Comparison of ENCODE assay signal across 18 cellular contexts in the genomic region with DNA sequence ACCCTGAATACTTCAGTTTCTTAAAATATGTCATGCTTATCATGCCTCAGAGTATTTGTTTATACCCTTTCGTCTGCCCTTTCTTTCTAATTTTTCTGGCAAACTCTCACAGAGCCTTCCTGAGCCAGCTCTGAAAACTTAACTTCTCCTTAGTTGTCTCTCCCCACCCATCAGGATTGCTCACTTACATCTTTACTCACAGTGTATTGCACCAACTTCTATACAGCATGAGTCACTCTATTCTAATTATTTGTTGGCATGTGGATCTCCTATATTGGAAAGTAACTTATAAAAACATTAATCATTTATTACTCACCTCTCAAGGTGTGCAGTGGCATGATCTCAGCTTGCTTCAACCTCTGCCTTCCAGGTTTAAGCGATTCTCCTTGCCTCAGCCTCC.
A peak's percentile ranks its signal among the peaks of the same experiment; 100 is the strongest.
DNase-seq lines count a peak whose midpoint lies in the region; ATAC-seq and TF ChIP-seq lines count a peak whose summit lies in the region.
"Had no signal": no experiment of that assay in that cellular context is flagged by ENCODE, and none has a peak within 500 bp of the region (broad histone marks: within the 10 kb centered on the region; RNA-seq: fewer than 3 reads in every experiment).

No MANE protein-coding gene starts in this region.

- no peak overlapping the region for H3K27ac ChIP-seq in PC-3 (ENCODE audit: low read length)
- no peak overlapping the region for H3K27ac ChIP-seq in vagina
- H3K27ac ChIP-seq: coronary artery, HL-60 had no signal

- TF ChIP-seq POLR2A in vagina (IDR thresholded peaks at IDR 0.05): no peak

- intact Hi-C loops in PC-3 (cut with micrococcal nuclease): no loop called here
- intact Hi-C loops in vagina (cut with DNase I): no loop called here

- H3K27me3 ChIP-seq in PC-3 (ENCODE audit: low read length) (peaks cover 39% of the 10 kb centered on the region), vagina (no peaks in the 10 kb centered on the region)

- no peak overlapping the region for H3K4me3 Mint-ChIP-seq in nephron
- H3K4me3 Mint-ChIP-seq: activated CD4-positive, alpha-beta memory T cell treated with anti-CD3 and anti-CD28 coated beads for 36 hours; activated naive CD8-positive, alpha-beta T cell treated with anti-CD3 and anti-CD28 coated beads, Interleukin-2, amount 50 U/mL, for 24 hours; activated T-cell treated with anti-CD3 and anti-CD28 coated beads, Interleukin-2, amount 50 U/mL, for 72 hours; stimulated activated naive CD8-positive, alpha-beta T cell treated with anti-CD3 and anti-CD28 coated beads, Interleukin-15, Interleukin-2, amounts not matched to agents 100 ng/mL and 50 ng/mL, for 24 hours had no signal

- no peak overlapping the region for H3K9ac ChIP-seq in PC-3 (ENCODE audit: low read length)

- H3K9me2 ChIP-seq in PC-3 (replicated peaks; ENCODE audit: low read length): no peaks in the 10 kb centered on the region

- H3K4me3 ChIP-seq in PC-3 (ENCODE audit: low read length) (no peak overlapping the region), epithelial cell of esophagus (ENCODE audit: low read length) (no peak overlapping the region), vagina (no peak overlapping the region)
- H3K4me3 ChIP-seq: coronary artery had no signal

- peaks cover 5% of the 10 kb centered on the region; the same call in 1 of the 2 replicates for H3K4me1 ChIP-seq in PC-3 (ENCODE audit: insufficient read depth, low read length)
- no peaks in the 10 kb centered on the region for H3K4me1 ChIP-seq in vagina

- H3F3A ChIP-seq in PC-3 (ENCODE audit: low read length, unreplicated experiment): no peaks in the 10 kb centered on the region

- TF ChIP-seq CTCF in PC-3 (conservative IDR thresholded peaks at IDR 0.05; ENCODE audit: low read depth, low read length) (no peak), epithelial cell of esophagus (IDR thresholded peaks at IDR 0.05; ENCODE audit: insufficient read depth, low read depth, low read length, missing control alignments) (no peak), nephron (IDR thresholded peaks at IDR 0.05; ENCODE audit: unreplicated experiment in 3 of 3) (no peak), vagina (IDR thresholded peaks at IDR 0.05) (no peak)

- DNase-seq in ELR (ENCODE audit: low read depth) (peak; percentile 4), PC-3 (peak; percentile 60), epithelial cell of esophagus (ENCODE audit: low read depth) (peak; percentile 94), NCI-H187 treated with DMSO at 0.1 percent for 48 hours (lab: John Stamatoyannopoulos, UW) (no peak), vagina (ENCODE audit: extremely low spot score in 2 of 2) (no peak), DMS53 (lab: John Stamatoyannopoulos, UW) (no peak), NCI-H82 (lab: John Stamatoyannopoulos, UW) (no peak)
- DNase-seq: activated CD4-positive, alpha-beta memory T cell treated with anti-CD3 and anti-CD28 coated beads for 36 hours; activated naive CD8-positive, alpha-beta T cell treated with anti-CD3 and anti-CD28 coated beads, Interleukin-2, amount 50 U/mL, for 24 hours; activated T-cell treated with anti-CD3 and anti-CD28 coated beads, Interleukin-2, amount 50 U/mL, for 72 hours; erythroblast; hypothalamus; NCI-H1436 treated with DMSO at 0.1 percent for 48 hours; posterior cingulate gyrus had no signal

- H3K36me3 ChIP-seq in PC-3 (ENCODE audit: low read depth, low read length) (no peaks in the 10 kb centered on the region), vagina (no peaks in the 10 kb centered on the region)

- peak; percentile 61 for ATAC-seq in PC-3
- ATAC-seq: activated naive CD8-positive, alpha-beta T cell treated with anti-CD3 and anti-CD28 coated beads, Interleukin-2, amount 50 U/mL, for 24 hours; activated T-cell treated with anti-CD3 and anti-CD28 coated beads, Interleukin-2, amount 50 U/mL, for 72 hours had no signal

- H3K9me3 ChIP-seq in PC-3 (ENCODE audit: low read length) (no peaks in the 10 kb centered on the region), vagina (no peaks in the 10 kb centered on the region)

- H3K4me1 Mint-ChIP-seq in nephron: peaks cover 29% of the 10 kb centered on the region
- H3K4me1 Mint-ChIP-seq: activated naive CD8-positive, alpha-beta T cell treated with anti-CD3 and anti-CD28 coated beads, Interleukin-2, amount 50 U/mL, for 24 hours had no signal

- H3K9me3 Mint-ChIP-seq in nephron: no peaks in the 10 kb centered on the region
- H3K9me3 Mint-ChIP-seq: activated CD4-positive, alpha-beta memory T cell treated with anti-CD3 and anti-CD28 coated beads for 36 hours; activated naive CD8-positive, alpha-beta T cell treated with anti-CD3 and anti-CD28 coated beads, Interleukin-2, amount 50 U/mL, for 24 hours; activated T-cell treated with anti-CD3 and anti-CD28 coated beads, Interleukin-2, amount 50 U/mL, for 72 hours; stimulated activated naive CD8-positive, alpha-beta T cell treated with anti-CD3 and anti-CD28 coated beads, Interleukin-15, Interleukin-2, amounts not matched to agents 100 ng/mL and 50 ng/mL, for 24 hours had no signal

- H3K4me2 ChIP-seq in PC-3 (ENCODE audit: low read length): no peak overlapping the region

- no peaks in the 10 kb centered on the region for H3K27me3 Mint-ChIP-seq in nephron (ENCODE audit: low read depth)

- no TSS peak for BruUV-seq in PC-3 (replicated peaks; lab: Mats Ljungman, UMichigan)

- H3K79me2 ChIP-seq in PC-3 (ENCODE audit: low read length): no peaks in the 10 kb centered on the region

- H3K36me3 Mint-ChIP-seq in nephron (ENCODE audit: low read depth): no peaks in the 10 kb centered on the region
- H3K36me3 Mint-ChIP-seq: activated CD4-positive, alpha-beta memory T cell treated with anti-CD3 and anti-CD28 coated beads for 36 hours had no signal

- no peak overlapping the region for H2AFZ ChIP-seq in PC-3 (ENCODE audit: low read length)

- peak overlapping the region in 2 of 3 experiments; percentile 41 to 73 for H3K27ac Mint-ChIP-seq in nephron
- H3K27ac Mint-ChIP-seq: activated CD4-positive, alpha-beta memory T cell treated with anti-CD3 and anti-CD28 coated beads for 36 hours; activated naive CD8-positive, alpha-beta T cell treated with anti-CD3 and anti-CD28 coated beads, Interleukin-2, amount 50 U/mL, for 24 hours; activated T-cell treated with anti-CD3 and anti-CD28 coated beads, Interleukin-2, amount 50 U/mL, for 72 hours; stimulated activated naive CD8-positive, alpha-beta T cell treated with anti-CD3 and anti-CD28 coated beads, Interleukin-15, Interleukin-2, amounts not matched to agents 100 ng/mL and 50 ng/mL, for 24 hours had no signal

- H4K20me1 ChIP-seq in PC-3 (ENCODE audit: low read length): no peaks in the 10 kb centered on the region

- CTCF ChIA-PET in PC-3 (lab: Charles Lee): no interaction called here

- POLR2A ChIA-PET in PC-3 (lab: Charles Lee; ENCODE audit: unreplicated experiment): interaction anchor here (0.7 kb wide), 1 partner anchor 502 kb away, joined by 3 read pairs; no protein-coding TSS in a partner anchor

Comparison
In these comparisons a context has a peak if more than half of its experiments do, and no peak if none do; other contexts are left out.
1. DNase-seq: peak in ELR (single experiment), PC-3 (single experiment) and epithelial cell of esophagus (single experiment); none in NCI-H187 treated with DMSO at 0.1 percent for 48 hours (single experiment), vagina (0 of 2), DMS53 (single experiment) and NCI-H82 (single experiment).